17 cellular contexts compared by ENCODE assay signal in the genomic region with DNA sequence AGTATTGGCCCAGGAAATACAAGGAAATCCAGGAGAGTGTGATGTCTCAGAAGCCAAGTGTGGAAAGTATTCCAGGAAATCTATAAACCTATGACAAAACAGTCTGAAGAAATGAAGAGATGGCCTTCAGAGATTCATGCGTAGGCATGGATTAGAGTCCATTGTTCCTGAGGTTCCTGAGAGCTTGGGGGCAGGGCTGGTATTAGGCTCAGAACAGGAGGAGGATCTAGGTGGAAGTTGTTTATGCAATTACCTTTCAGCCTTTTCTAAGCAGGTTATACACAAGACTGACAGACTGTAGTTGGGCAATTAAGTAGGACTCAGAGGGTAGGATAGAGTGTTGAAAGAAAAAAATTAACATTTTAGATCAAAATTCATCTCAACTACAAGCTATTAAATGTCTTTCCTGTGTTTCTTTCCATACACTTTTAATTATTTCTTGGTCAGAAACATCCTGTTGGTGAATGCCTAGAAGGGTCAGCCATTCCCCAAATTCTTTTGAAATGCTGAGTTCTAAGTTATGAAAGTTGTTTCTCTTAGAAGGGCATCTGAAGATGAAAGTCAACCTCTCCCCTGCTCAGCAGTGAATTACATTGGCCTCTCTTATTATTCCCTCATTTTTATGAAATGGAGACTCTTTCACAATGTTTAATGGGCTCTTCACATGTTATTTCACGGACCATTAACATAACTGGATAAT.
"Had no signal": no experiment of that assay in that cellular context is flagged by ENCODE, and none has a peak within 500 bp of the region (broad histone marks: within the 10 kb centered on the region; RNA-seq: fewer than 3 reads in every experiment).

No MANE protein-coding gene starts in this region.

- DNase-seq: activated CD4-positive, alpha-beta T cell treated with anti-CD3 and anti-CD28 coated beads, Interleukin-2, amount 10 ng/mL, durations not matched to agents 7 days and 5 days; activated CD8-positive, alpha-beta T cell treated with anti-CD3 and anti-CD28 coated beads, Interleukin-2, amount 10 ng/mL, durations not matched to agents 7 days and 5 days; activated naive CD4-positive, alpha-beta T cell treated with Interleukin-2 at 50 U/mL for 16 hours; activated naive CD8-positive, alpha-beta T cell treated with anti-CD3 and anti-CD28 coated beads, Interleukin-2, amount 10 ng/mL, durations not matched to agents 7 days and 5 days; activated T-cell treated with anti-CD3 and anti-CD28 coated beads, Interleukin-2, amount 50 U/mL, for 24 hours; anterior cingulate cortex; central memory CD4-positive, alpha-beta T cell; endodermal cell; erythroblast; immature natural killer cell; kidney glomerular epithelial cell; left ventricle myocardium inferior; stimulated activated naive CD8-positive, alpha-beta T cell treated with anti-CD3 and anti-CD28 coated beads, Interleukin-15, Interleukin-2, amounts not matched to agents 100 U/mL and 50 U/mL, for 24 hours; substantia nigra; tibial artery had no signal

- H3K4me3 ChIP-seq: left ventricle myocardium inferior, prostate gland, right atrium auricular region, tibial artery had no signal

- ATAC-seq: activated CD8-positive, alpha-beta T cell treated with anti-CD3 and anti-CD28 coated beads, Interleukin-2, amount 10 ng/mL, durations not matched to agents 7 days and 5 days; stimulated activated naive CD8-positive, alpha-beta T cell treated with anti-CD3 and anti-CD28 coated beads, Interleukin-15, Interleukin-2, amounts not matched to agents 100 U/mL and 50 U/mL, for 24 hours had no signal
